23 cellular contexts compared by ENCODE assay signal in the genomic region with DNA sequence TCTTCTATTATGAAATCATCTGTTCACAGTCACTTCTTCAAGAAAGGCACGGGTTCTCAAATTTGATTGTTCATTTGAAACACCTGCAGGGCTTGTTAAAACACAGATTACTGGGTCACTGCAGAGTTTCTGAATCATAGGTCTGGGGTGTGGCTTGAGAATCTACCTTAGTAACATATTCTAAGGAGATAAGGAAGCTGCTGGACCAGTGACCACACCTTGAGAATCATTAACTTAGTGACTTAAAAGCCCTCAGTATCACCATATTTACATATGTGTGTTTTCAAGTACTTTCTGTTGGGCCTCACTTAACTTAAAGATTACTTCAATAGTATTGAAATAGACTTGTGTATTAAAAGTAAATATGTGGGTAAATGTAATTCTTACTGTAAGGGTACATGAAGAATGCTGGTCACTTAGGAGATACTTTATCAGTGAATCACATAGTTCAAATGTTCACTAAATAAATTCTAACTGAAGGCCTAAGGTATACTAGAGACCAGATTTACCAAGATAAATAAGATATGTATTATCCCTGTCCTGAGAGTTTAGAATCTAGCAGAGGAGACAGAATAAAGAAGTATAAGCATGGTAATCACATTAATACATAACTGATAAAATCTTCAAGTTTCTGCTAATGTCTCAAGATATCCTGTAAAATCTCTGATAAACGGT.
DNase-seq lines count a peak whose midpoint lies in the region; ATAC-seq, FAIRE-seq and TF ChIP-seq lines count a peak whose summit lies in the region.
"Had no signal": no experiment of that assay in that cellular context is flagged by ENCODE, and none has a peak within 500 bp of the region (broad histone marks: within the 10 kb centered on the region; RNA-seq: fewer than 3 reads in every experiment).

No MANE protein-coding gene starts in this region.

- DNase-seq in Calu3: peak; percentile 51
- DNase-seq in PC-3: peak; percentile 83
- DNase-seq in pancreas: no peak
- DNase-seq in activated effector memory CD4-positive, alpha-beta T cell treated with Interleukin-2 at 50 U/mL for 16 hours: no peak
- DNase-seq: activated T-cell treated with anti-CD3 and anti-CD28 coated beads, Interleukin-2, amount 50 U/mL, for 48 hours; CD4-positive, alpha-beta T cell; DMS79 treated with DMSO at 0.1 percent for 48 hours; hippocampal formation; islet precursor cell; NCI-H1092; NCI-H2029 treated with DMSO at 0.1 percent for 48 hours; SW 1271 had no signal

- H3K4me2 ChIP-seq in PC-3 (ENCODE audit: low read length): peak overlapping the region; percentile 52

- TF ChIP-seq CTCF in Calu3 (IDR thresholded peaks at IDR 0.05; ENCODE audit: unreplicated experiment): no peak
- TF ChIP-seq CTCF in PC-3 (conservative IDR thresholded peaks at IDR 0.05; ENCODE audit: low read depth, low read length): no peak
- TF ChIP-seq CTCF in pancreas (IDR thresholded peaks at IDR 0.05): no peak

- CTCF ChIA-PET in Calu3 (lab: Charles Lee) (no interaction called here), PC-3 (lab: Charles Lee) (no interaction called here)

- intact Hi-C loops in Calu3 (cut with micrococcal nuclease; ENCODE audit: unreplicated experiment) (loop anchor here (2.0 kb wide), 1 partner anchor 29 kb away; no protein-coding TSS in a partner anchor), PC-3 (cut with micrococcal nuclease) (no loop called here), pancreas (cut with DNase I) (no loop called here)

- peak overlapping the region; percentile 52 for H3K9ac ChIP-seq in PC-3 (ENCODE audit: low read length)
- H3K9ac ChIP-seq: parathyroid adenoma had no signal

- POLR2A ChIA-PET in PC-3 (lab: Charles Lee; ENCODE audit: unreplicated experiment): interaction anchor here (0.7 kb wide), 1 partner anchor 151 kb away, joined by 3 read pairs; no protein-coding TSS in a partner anchor

- peak; percentile 91 for ATAC-seq in PC-3
- peak; percentile 33 for ATAC-seq in esophagus mucosa
- ATAC-seq in pancreas: peak in 3 of 4 donors; percentile 30 to 50 (median 48)
- no peak for ATAC-seq in HG02571 (IDR thresholded peaks at IDR 0.05; ENCODE audit: unreplicated experiment)
- no peak for ATAC-seq in GM19328 (IDR thresholded peaks at IDR 0.05; ENCODE audit: unreplicated experiment)
- ATAC-seq in HG03139 (IDR thresholded peaks at IDR 0.05; ENCODE audit: unreplicated experiment): no peak
- ATAC-seq: stimulated activated memory B cell treated with anti-CD40 and anti-IgM and Interleukin-4, amounts not matched to agents 10 μg/mL and 1 μg/mL and 100 μg/mL, for 72 hours had no signal

- H4K20me1 ChIP-seq in PC-3 (ENCODE audit: low read length): no peaks in the 10 kb centered on the region

- no peaks in the 10 kb centered on the region for H3K9me2 ChIP-seq in PC-3 (replicated peaks; ENCODE audit: low read length)

- H3K36me3 Mint-ChIP-seq in Calu3 (ENCODE audit: insufficient read depth, unreplicated experiment): peaks cover 4% of the 10 kb centered on the region
- H3K36me3 Mint-ChIP-seq: activated naive CD8-positive, alpha-beta T cell; stimulated activated memory B cell treated with anti-CD40 and anti-IgM and Interleukin-4, amounts not matched to agents 10 μg/mL and 1 μg/mL and 100 μg/mL, for 72 hours had no signal

- H3K27ac ChIP-seq in PC-3 (ENCODE audit: low read length) (peak overlapping the region; percentile 95), pancreas (no peak overlapping the region)
- H3K27ac ChIP-seq: parathyroid adenoma had no signal

- H3K4me1 Mint-ChIP-seq in Calu3 (ENCODE audit: low read depth, unreplicated experiment): peaks cover 24% of the 10 kb centered on the region
- H3K4me1 Mint-ChIP-seq: nephron; stimulated activated memory B cell treated with anti-CD40 and anti-IgM and Interleukin-4, amounts not matched to agents 10 μg/mL and 1 μg/mL and 100 μg/mL, for 72 hours had no signal

- no peaks in the 10 kb centered on the region for H3K36me3 ChIP-seq in PC-3 (ENCODE audit: low read depth, low read length)
- H3K36me3 ChIP-seq in pancreas: no peaks in the 10 kb centered on the region

- H3F3A ChIP-seq in PC-3 (ENCODE audit: low read length, unreplicated experiment): peaks cover 5% of the 10 kb centered on the region

- no peaks in the 10 kb centered on the region for H3K9me3 ChIP-seq in PC-3 (ENCODE audit: low read length)
- no peaks in the 10 kb centered on the region for H3K9me3 ChIP-seq in pancreas

- H3K4me1 ChIP-seq in PC-3 (ENCODE audit: insufficient read depth, low read length) (peaks cover 26% of the 10 kb centered on the region), pancreas (no peaks in the 10 kb centered on the region)
- H3K4me1 ChIP-seq: parathyroid adenoma had no signal

- peak overlapping the region; percentile 98 for H3K27ac Mint-ChIP-seq in Calu3 (ENCODE audit: unreplicated experiment)
- H3K27ac Mint-ChIP-seq: activated naive CD8-positive, alpha-beta T cell; CD4-positive, alpha-beta T cell; nephron; stimulated activated memory B cell treated with anti-CD40 and anti-IgM and Interleukin-4, amounts not matched to agents 10 μg/mL and 1 μg/mL and 100 μg/mL, for 72 hours had no signal

- 0 out of 2 replicates have a peak overlapping the region, but pooled peaks have one; percentile 45 for H2AFZ ChIP-seq in PC-3 (ENCODE audit: low read length)
- H2AFZ ChIP-seq: parathyroid adenoma had no signal

- no peaks in the 10 kb centered on the region for H3K79me2 ChIP-seq in PC-3 (ENCODE audit: low read length)
- H3K79me2 ChIP-seq: parathyroid adenoma had no signal

- FAIRE-seq in pancreas (lab: Jason Lieb, UNC): no peak
- FAIRE-seq: endometrium, GM12891, H1 had no signal

- H3K27me3 ChIP-seq in PC-3 (ENCODE audit: low read length): no peaks in the 10 kb centered on the region
- no peaks in the 10 kb centered on the region for H3K27me3 ChIP-seq in pancreas

- H3K9me3 Mint-ChIP-seq in Calu3 (ENCODE audit: low read depth, unreplicated experiment): no peaks in the 10 kb centered on the region
- H3K9me3 Mint-ChIP-seq: nephron had no signal

- no peak overlapping the region for H3K4me3 Mint-ChIP-seq in Calu3 (ENCODE audit: low read depth, unreplicated experiment)
- H3K4me3 Mint-ChIP-seq: activated naive CD8-positive, alpha-beta T cell; CD4-positive, alpha-beta T cell; nephron; stimulated activated memory B cell treated with anti-CD40 and anti-IgM and Interleukin-4, amounts not matched to agents 10 μg/mL and 1 μg/mL and 100 μg/mL, for 72 hours had no signal

- BruUV-seq in Calu3 (replicated peaks; lab: Mats Ljungman, UMichigan) (no TSS peak), PC-3 (replicated peaks; lab: Mats Ljungman, UMichigan) (no TSS peak)

- H3K27me3 Mint-ChIP-seq in Calu3 (ENCODE audit: unreplicated experiment): no peaks in the 10 kb centered on the region
- H3K27me3 Mint-ChIP-seq: activated naive CD8-positive, alpha-beta T cell; CD4-positive, alpha-beta T cell; stimulated activated memory B cell treated with anti-CD40 and anti-IgM and Interleukin-4, amounts not matched to agents 10 μg/mL and 1 μg/mL and 100 μg/mL, for 72 hours had no signal

- H3K4me3 ChIP-seq in PC-3 (ENCODE audit: low read length) (0 out of 2 replicates have a peak overlapping the region, but pooled peaks have one; percentile 6), pancreas (no peak overlapping the region)

- 36 to 64% methylated on average over 2 of the region's 2 CpGs for WGBS in pancreas, 2 donors

Comparison
In these comparisons a context has a peak if more than half of its experiments do, and no peak if none do; other contexts are left out.
1. DNase-seq: peak in Calu3 (single experiment) and PC-3 (single experiment); none in pancreas (0 of 6) and activated effector memory CD4-positive, alpha-beta T cell treated with Interleukin-2 at 50 U/mL for 16 hours (single experiment).
2. ATAC-seq: peak in PC-3 (single experiment), esophagus mucosa (single experiment) and pancreas (3 of 4); none in HG02571 (single experiment), GM19328 (single experiment) and HG03139 (single experiment).